In the genomic region with DNA sequence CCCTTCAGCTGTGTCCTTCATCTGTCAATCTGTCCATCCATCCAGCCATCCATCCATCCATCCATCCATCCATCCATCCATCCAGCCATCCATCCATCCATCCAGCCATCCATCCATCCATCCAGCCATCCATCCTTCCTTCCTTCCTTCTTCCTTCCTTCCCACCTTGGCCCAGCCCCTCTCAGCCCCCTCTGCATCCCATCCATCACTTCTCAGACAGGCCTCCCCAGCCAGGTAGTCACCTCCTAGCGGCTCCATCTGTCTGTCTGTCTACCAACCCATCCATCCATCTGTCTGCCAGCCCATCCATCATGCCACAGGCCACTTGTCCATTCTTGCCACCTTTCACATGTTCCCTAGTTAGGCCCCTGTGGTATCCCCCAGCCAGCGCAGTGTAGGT, we compare ENCODE assay signal across 2 cellular contexts.
A peak's percentile ranks its signal among the peaks of the same experiment; 100 is the strongest.
TF ChIP-seq lines count a peak whose summit lies in the region.

No MANE protein-coding gene starts in this region.

TF ChIP-seq in HEK293, 187 proteins besides CTCF, POLR2A, EP300 and RAD21:
- peak; percentile 99 for TF ChIP-seq ZNF366 (tag by site-specific recombination; conservative IDR thresholded peaks at IDR 0.05)
- TF ChIP-seq GLIS2 (tag by site-specific recombination; IDR thresholded peaks at IDR 0.05) = no peak
- no peak for TF ChIP-seq ZNF112 (tag by site-specific recombination; IDR thresholded peaks at IDR 0.05)
- no peak for TF ChIP-seq ZNF510 (tag by site-specific recombination; IDR thresholded peaks at IDR 0.05; ENCODE audit: insufficient replicate concordance)
- TF ChIP-seq ZBTB17 (tag by site-specific recombination; IDR thresholded peaks at IDR 0.05) = peak; percentile 64

TF ChIP-seq in H1, 55 proteins besides CTCF, POLR2A, EP300 and RAD21:
- TF ChIP-seq PHF8 (conservative IDR thresholded peaks at IDR 0.05; ENCODE audit: low read depth, low read length) (no peak), HDAC2 (IDR thresholded peaks at IDR 0.05; ENCODE audit: borderline replicate concordance in 1 of 2, low read depth in 2 of 2, low read length in 2 of 2) (no peak), BACH1 (IDR thresholded peaks at IDR 0.05; ENCODE audit: low read length) (no peak), GTF2F1 (IDR thresholded peaks at IDR 0.05; ENCODE audit: borderline replicate concordance, low read depth, low read length) (no peak), TBP (IDR thresholded peaks at IDR 0.05; ENCODE audit: low read depth, low read length) (no peak), RXRA (IDR thresholded peaks at IDR 0.05; ENCODE audit: insufficient read depth, low read depth, low read length) (no peak), CHD1 (IDR thresholded peaks at IDR 0.05; ENCODE audit: low read depth, low read length) (no peak), CREB1 (IDR thresholded peaks at IDR 0.05) (no peak), SUZ12 (IDR thresholded peaks at IDR 0.05; ENCODE audit: low read length) (no peak), SP2 (IDR thresholded peaks at IDR 0.05; ENCODE audit: low read length) (no peak), POU5F1 (IDR thresholded peaks at IDR 0.05; ENCODE audit: low read depth, low read length) (no peak), CTBP2 (IDR thresholded peaks at IDR 0.05; ENCODE audit: borderline replicate concordance, insufficient read depth, insufficient read length, low read length) (no peak), SP4 (IDR thresholded peaks at IDR 0.05; ENCODE audit: low read length) (no peak), JUND (IDR thresholded peaks at IDR 0.05; ENCODE audit: low read length) (no peak)
- TF ChIP-seq, protein P1, sequence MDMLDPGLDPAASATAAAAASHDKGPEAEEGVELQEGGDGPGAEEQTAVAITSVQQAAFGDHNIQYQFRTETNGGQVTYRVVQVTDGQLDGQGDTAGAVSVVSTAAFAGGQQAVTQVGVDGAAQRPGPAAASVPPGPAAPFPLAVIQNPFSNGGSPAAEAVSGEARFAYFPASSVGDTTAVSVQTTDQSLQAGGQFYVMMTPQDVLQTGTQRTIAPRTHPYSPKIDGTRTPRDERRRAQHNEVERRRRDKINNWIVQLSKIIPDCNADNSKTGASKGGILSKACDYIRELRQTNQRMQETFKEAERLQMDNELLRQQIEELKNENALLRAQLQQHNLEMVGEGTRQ (IDR thresholded peaks at IDR 0.05; ENCODE audit: low read length) = no peak
TF ChIP-seq in H1: peak in this region for 0.
